ENCODE assay signal across 1 cellular context in the genomic region with DNA sequence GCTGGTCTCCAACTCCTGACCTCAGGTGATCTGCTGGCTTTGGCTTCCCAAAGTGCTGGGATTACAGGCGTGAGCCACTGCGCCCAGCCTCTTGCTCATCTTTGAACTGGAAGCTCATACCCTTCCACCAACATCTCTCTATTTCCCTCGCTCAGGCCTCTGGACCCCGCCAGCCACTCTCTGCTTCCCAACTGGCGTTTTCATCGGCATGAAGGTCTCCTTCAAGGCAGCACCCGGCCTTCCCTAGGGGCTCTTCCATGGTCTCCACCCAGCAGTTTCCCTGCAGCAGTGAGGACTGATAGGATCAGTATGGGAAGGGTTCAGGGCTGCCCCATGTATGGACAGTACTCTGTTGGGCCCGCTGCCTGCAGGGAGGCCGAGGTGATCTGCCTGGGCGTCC.
TF ChIP-seq lines count a peak whose summit lies in the region.

No MANE protein-coding gene starts in this region.

TF ChIP-seq in H1, 55 proteins besides CTCF, POLR2A, EP300 and RAD21 (continued from another document):
- TF ChIP-seq RFX5 (IDR thresholded peaks at IDR 0.05; ENCODE audit: borderline replicate concordance, low read depth, low read length) (no peak), FOSL1 (IDR thresholded peaks at IDR 0.05; ENCODE audit: insufficient read depth, low read depth, low read length) (no peak), CEBPB (IDR thresholded peaks at IDR 0.05; ENCODE audit: low read depth, low read length) (no peak), MAFK (IDR thresholded peaks at IDR 0.05; ENCODE audit: low read depth, low read length) (no peak)
- TF ChIP-seq, protein P1, sequence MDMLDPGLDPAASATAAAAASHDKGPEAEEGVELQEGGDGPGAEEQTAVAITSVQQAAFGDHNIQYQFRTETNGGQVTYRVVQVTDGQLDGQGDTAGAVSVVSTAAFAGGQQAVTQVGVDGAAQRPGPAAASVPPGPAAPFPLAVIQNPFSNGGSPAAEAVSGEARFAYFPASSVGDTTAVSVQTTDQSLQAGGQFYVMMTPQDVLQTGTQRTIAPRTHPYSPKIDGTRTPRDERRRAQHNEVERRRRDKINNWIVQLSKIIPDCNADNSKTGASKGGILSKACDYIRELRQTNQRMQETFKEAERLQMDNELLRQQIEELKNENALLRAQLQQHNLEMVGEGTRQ (IDR thresholded peaks at IDR 0.05; ENCODE audit: low read length), result no peak
TF ChIP-seq in H1: peak in this region for 0.
